15 cellular contexts compared by ENCODE assay signal in the genomic region with DNA sequence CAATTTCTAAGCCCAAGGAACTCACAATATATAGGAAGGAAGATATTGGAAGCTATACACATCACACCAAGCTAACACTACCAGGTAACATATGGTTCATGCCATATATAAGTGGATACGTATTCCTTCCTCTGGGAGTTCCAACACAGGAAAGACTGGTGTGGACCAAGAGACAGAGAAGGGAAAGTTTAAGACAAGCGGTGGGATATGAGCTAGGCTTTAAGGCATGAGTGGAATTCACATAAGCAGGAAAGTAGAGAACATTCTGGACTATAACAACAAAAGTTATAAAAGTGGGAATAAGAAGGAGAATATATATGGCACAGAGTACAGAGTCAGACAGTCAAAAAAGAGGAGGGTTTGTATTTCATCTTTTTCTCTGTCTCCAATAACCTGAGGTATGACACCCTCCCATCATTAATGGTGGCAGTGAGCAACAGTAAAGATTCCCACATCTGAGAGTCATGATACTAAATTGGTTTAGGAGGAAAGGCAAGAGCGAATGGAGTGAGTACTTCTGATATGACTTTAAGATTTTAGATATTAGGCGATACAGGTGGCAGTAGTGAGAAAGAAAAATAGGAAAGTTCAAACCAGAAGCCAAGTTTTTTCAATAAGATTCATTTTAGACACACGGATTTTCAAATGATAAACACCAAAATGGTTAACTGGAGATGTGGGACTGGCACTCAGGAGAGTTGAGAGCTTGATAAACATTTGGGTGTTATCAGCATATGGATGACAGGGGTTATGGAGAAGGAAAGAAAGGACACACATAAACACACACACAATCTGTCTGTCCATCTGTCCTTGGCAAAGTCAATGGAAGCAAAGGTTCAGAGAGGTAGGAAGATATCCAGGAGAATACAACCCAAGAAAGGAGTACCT.
DNase-seq lines count a peak whose midpoint lies in the region; ATAC-seq, FAIRE-seq and TF ChIP-seq lines count a peak whose summit lies in the region.
"Had no signal": no experiment of that assay in that cellular context is flagged by ENCODE, and none has a peak within 500 bp of the region (broad histone marks: within the 10 kb centered on the region; RNA-seq: fewer than 3 reads in every experiment).

No MANE protein-coding gene starts in this region.

- H3K4me1 Mint-ChIP-seq in central memory CD8-positive, alpha-beta T cell: peaks cover 43% of the 10 kb centered on the region

- no peaks in the 10 kb centered on the region for H3K9me3 Mint-ChIP-seq in central memory CD8-positive, alpha-beta T cell

- POLR2A ChIA-PET in AG04449 (lab: Yijun Ruan, JAX): no interaction called here

- H3K27ac Mint-ChIP-seq in central memory CD8-positive, alpha-beta T cell (ENCODE audit: low read depth): peak overlapping the region; percentile 5
- H3K27ac Mint-ChIP-seq: activated B cell treated with CpG ODN at 0.5 μM for 24 hours; activated naive CD8-positive, alpha-beta T cell had no signal

- ATAC-seq in central memory CD8-positive, alpha-beta T cell (replicated peaks; ENCODE audit: extremely low read depth, poor library complexity, severe bottlenecking): no peak
- no peak for ATAC-seq in activated CD4-positive, CD25-positive, alpha-beta regulatory T cell treated with anti-CD3 and anti-CD28 coated beads, Interleukin-2, amount 50 U/mL, for 24 hours

- no peaks in the 10 kb centered on the region for H3K27me3 Mint-ChIP-seq in central memory CD8-positive, alpha-beta T cell
- H3K27me3 Mint-ChIP-seq: activated B cell treated with CpG ODN at 0.5 μM for 24 hours; activated naive CD8-positive, alpha-beta T cell had no signal

- DNase-seq in AG04449 (ENCODE audit: low read depth, low spot score) (peak; percentile 12), GM19239 (ENCODE audit: insufficient read length, low spot score) (no peak), myocyte (ENCODE audit: low read depth) (peak; percentile 33), NCI-H146 treated with DMSO at 0.1 percent for 48 hours (lab: John Stamatoyannopoulos, UW; ENCODE audit: unreplicated experiment) (no peak), germinal center (ENCODE audit: low spot score) (no peak), activated gamma-delta T cell treated with Interleukin-2 at 50 U/mL for 16 hours (no peak)
- DNase-seq in central memory CD8-positive, alpha-beta T cell (ENCODE audit: low spot score in 2 of 2): no peak
- DNase-seq: activated B cell treated with CpG ODN at 0.5 μM for 24 hours; activated CD8-positive, alpha-beta memory T cell treated with anti-CD3 and anti-CD28 coated beads, Interleukin-2, amount 50 U/mL, for 48 hours; NCI-H1436; NCI-H69; Peyer's patch; T-helper 1 cell had no signal

- CTCF ChIA-PET in AG04449 (lab: Yijun Ruan, JAX): interaction anchor here (1.4 to 1.5 kb wide), 2 partner anchors 9 to 18 kb away, joined by 3 to 4 read pairs; no protein-coding TSS in a partner anchor

- no peak for TF ChIP-seq CTCF in AG04449 (IDR thresholded peaks at IDR 0.05; ENCODE audit: insufficient read depth, low read length, missing control alignments)

- no peak overlapping the region for H3K4me3 ChIP-seq in AG04449 (ENCODE audit: low read depth, low read length)
- H3K4me3 ChIP-seq: Peyer's patch had no signal

- peak; percentile 69 for FAIRE-seq in GM19239 (lab: Jason Lieb, UNC)

- H3K36me3 Mint-ChIP-seq in central memory CD8-positive, alpha-beta T cell (ENCODE audit: insufficient read depth): peaks cover 24% of the 10 kb centered on the region

- no peak overlapping the region for H3K4me3 Mint-ChIP-seq in central memory CD8-positive, alpha-beta T cell
- H3K4me3 Mint-ChIP-seq: activated B cell treated with CpG ODN at 0.5 μM for 24 hours; activated naive CD8-positive, alpha-beta T cell had no signal

Comparison
In these comparisons a context has a peak if more than half of its experiments do, and no peak if none do; other contexts are left out.
1. DNase-seq: peak in AG04449 (single experiment) and myocyte (single experiment); none in GM19239 (single experiment), central memory CD8-positive, alpha-beta T cell (0 of 2), NCI-H146 treated with DMSO at 0.1 percent for 48 hours (single experiment), germinal center (single experiment) and activated gamma-delta T cell treated with Interleukin-2 at 50 U/mL for 16 hours (single experiment).